14 cellular contexts compared by ENCODE assay signal in genomic region chr10:132785433-132786278, GRCh38.
DNase-seq lines count a peak whose midpoint lies in the region; ATAC-seq and TF ChIP-seq lines count a peak whose summit lies in the region.
"Had no signal": no experiment of that assay in that cellular context is flagged by ENCODE, and none has a peak within 500 bp of the region (broad histone marks: within the 10 kb centered on the region; RNA-seq: fewer than 3 reads in every experiment).

Gene NKX6-2 (minus strand): TSS chr10:132786147. CDS start chr10:132785948, 199 bp downstream.

- H3K4me1 ChIP-seq in HEK293 (ENCODE audit: control insufficient read depth, insufficient read depth, low read length) = peaks cover 3% of the 10 kb centered on the region
- peaks cover 5% of the 10 kb centered on the region; the same call in 1 of the 2 replicates for H3K4me1 ChIP-seq in iPS DF 6.9 (ENCODE audit: control insufficient read depth, insufficient read depth, low read length)
- no peaks in the 10 kb centered on the region for H3K4me1 ChIP-seq in rectal smooth muscle tissue (ENCODE audit: control insufficient read depth, insufficient read depth, low read length)

- H3K36me3 ChIP-seq in HEK293 (ENCODE audit: control insufficient read depth in 2 of 2, insufficient read depth in 1 of 2, low read length in 2 of 2) = no peaks in the 10 kb centered on the region
- H3K36me3 ChIP-seq in iPS DF 6.9 (ENCODE audit: control insufficient read depth, insufficient read depth, low read length) = peaks cover 3% of the 10 kb centered on the region; the same call in 1 of the 2 replicates
- peaks cover 13% of the 10 kb centered on the region for H3K36me3 ChIP-seq in rectal smooth muscle tissue (ENCODE audit: control insufficient read depth, insufficient read depth, low read length)

- no CpG with 5 or more reads among the region's 144 CpGs for WGBS in iPS DF 6.9 (ENCODE audit: insufficient coverage, insufficient read length)

- peaks cover 66% of the 10 kb centered on the region for H3K27me3 ChIP-seq in iPS DF 6.9 (ENCODE audit: control insufficient read depth, insufficient read depth, low read length)
- peaks cover 9% of the 10 kb centered on the region for H3K27me3 ChIP-seq in rectal smooth muscle tissue (ENCODE audit: control insufficient read depth, insufficient read depth, low read length)

- H3K4me3 ChIP-seq in HEK293 (ENCODE audit: low read depth, low read length) (peak within 1 kb of the TSS; percentile 6; the same call in 1 of the 2 replicates), iPS DF 6.9 (ENCODE audit: low read length) (peak within 1 kb of the TSS; percentile 21; the same call in 1 of the 2 replicates), rectal smooth muscle tissue (ENCODE audit: low read length) (peak within 1 kb of the TSS; percentile 4)

- H3K9ac ChIP-seq in rectal smooth muscle tissue (ENCODE audit: low read length) = no peak within 1 kb of the TSS

- CTCF ChIA-PET in HEK293 (lab: Yijun Ruan, JAX) = interaction anchor here (0.5 kb wide), 1 partner anchor 18 kb away, joined by 3 read pairs; no protein-coding TSS in a partner anchor

- ATAC-seq in HG02981 (IDR thresholded peaks at IDR 0.05; ENCODE audit: unreplicated experiment) (no peak), GM21825 (IDR thresholded peaks at IDR 0.05; ENCODE audit: unreplicated experiment) (no peak)

- H3K9me3 ChIP-seq in HEK293 (ENCODE audit: control insufficient read depth, insufficient read depth, low read depth, low read length) = no peaks in the 10 kb centered on the region
- no peaks in the 10 kb centered on the region for H3K9me3 ChIP-seq in iPS DF 6.9 (ENCODE audit: control insufficient read depth, insufficient read depth, low read length)
- H3K9me3 ChIP-seq: right atrium auricular region had no signal

- DNase-seq in astrocyte of the hippocampus (ENCODE audit: low read depth, low spot score) (peak; percentile 56), iPS DF 6.9 (ENCODE audit: low read depth, low spot score) (no peak), NCI-H2171 (lab: John Stamatoyannopoulos, UW) (no peak)
- no peak for DNase-seq in effector CD4-positive, alpha-beta T cell
- DNase-seq: activated T-cell treated with anti-CD3 and anti-CD28 coated beads, Interleukin-2, amount 50 U/mL, for 1 hour; amniotic stem cell; effector memory CD4-positive, alpha-beta T cell; GDM1; NCI-H1930 had no signal

- TF ChIP-seq CTCF in HEK293 (tag by site-specific recombination; IDR thresholded peaks at IDR 0.05) = no peak

- POLR2A ChIA-PET in HEK293 (lab: Yijun Ruan, JAX) = no interaction called here

- H3K27ac ChIP-seq in HEK293 (ENCODE audit: extremely low read depth, low read depth, low read length) (no peak within 1 kb of the TSS; the same call in 1 of the 2 replicates), iPS DF 6.9 (ENCODE audit: low read length) (no peak within 1 kb of the TSS), rectal smooth muscle tissue (ENCODE audit: low read depth, low read length) (no peak within 1 kb of the TSS)
- H3K27ac ChIP-seq: right atrium auricular region had no signal

TF ChIP-seq in HEK293, 187 proteins besides CTCF, POLR2A, EP300 and RAD21:
- no peak for TF ChIP-seq ZNF571 (tag by site-specific recombination; IDR thresholded peaks at IDR 0.05)
- TF ChIP-seq, protein P1, sequence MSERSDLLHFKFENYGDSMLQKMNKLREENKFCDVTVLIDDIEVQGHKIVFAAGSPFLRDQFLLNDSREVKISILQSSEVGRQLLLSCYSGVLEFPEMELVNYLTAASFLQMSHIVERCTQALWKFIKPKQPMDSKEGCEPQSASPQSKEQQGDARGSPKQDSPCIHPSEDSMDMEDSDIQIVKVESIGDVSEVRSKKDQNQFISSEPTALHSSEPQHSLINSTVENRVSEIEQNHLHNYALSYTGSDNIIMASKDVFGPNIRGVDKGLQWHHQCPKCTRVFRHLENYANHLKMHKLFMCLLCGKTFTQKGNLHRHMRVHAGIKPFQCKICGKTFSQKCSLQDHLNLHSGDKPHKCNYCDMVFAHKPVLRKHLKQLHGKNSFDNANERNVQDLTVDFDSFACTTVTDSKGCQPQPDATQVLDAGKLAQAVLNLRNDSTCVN (tag by site-specific recombination; optimal IDR thresholded peaks at IDR 0.05) = no peak
- no peak for TF ChIP-seq PRDM1 (tag by site-specific recombination; IDR thresholded peaks at IDR 0.05)
- TF ChIP-seq EGR2 (tag by site-specific recombination; IDR thresholded peaks at IDR 0.05; ENCODE audit: low read depth) = no peak
- TF ChIP-seq ZNF561 (tag by site-specific recombination; IDR thresholded peaks at IDR 0.05; ENCODE audit: borderline replicate concordance) = no peak
- TF ChIP-seq, protein P2, sequence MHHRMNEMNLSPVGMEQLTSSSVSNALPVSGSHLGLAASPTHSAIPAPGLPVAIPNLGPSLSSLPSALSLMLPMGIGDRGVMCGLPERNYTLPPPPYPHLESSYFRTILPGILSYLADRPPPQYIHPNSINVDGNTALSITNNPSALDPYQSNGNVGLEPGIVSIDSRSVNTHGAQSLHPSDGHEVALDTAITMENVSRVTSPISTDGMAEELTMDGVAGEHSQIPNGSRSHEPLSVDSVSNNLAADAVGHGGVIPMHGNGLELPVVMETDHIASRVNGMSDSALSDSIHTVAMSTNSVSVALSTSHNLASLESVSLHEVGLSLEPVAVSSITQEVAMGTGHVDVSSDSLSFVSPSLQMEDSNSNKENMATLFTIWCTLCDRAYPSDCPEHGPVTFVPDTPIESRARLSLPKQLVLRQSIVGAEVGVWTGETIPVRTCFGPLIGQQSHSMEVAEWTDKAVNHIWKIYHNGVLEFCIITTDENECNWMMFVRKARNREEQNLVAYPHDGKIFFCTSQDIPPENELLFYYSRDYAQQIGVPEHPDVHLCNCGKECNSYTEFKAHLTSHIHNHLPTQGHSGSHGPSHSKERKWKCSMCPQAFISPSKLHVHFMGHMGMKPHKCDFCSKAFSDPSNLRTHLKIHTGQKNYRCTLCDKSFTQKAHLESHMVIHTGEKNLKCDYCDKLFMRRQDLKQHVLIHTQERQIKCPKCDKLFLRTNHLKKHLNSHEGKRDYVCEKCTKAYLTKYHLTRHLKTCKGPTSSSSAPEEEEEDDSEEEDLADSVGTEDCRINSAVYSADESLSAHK (tag by site-specific recombination; IDR thresholded peaks at IDR 0.05) = no peak
- no peak for TF ChIP-seq ZNF76 (tag by site-specific recombination; IDR thresholded peaks at IDR 0.05; ENCODE audit: borderline replicate concordance, low read depth)
- TF ChIP-seq TRIM28 (IDR thresholded peaks at IDR 0.05; ENCODE audit: borderline replicate concordance, low read length) = no peak
- TF ChIP-seq ZBTB10 (tag by site-specific recombination; IDR thresholded peaks at IDR 0.05) = no peak
- no peak for TF ChIP-seq ZNF2 (tag by site-specific recombination; IDR thresholded peaks at IDR 0.05)
- TF ChIP-seq ZNF549 (tag by site-specific recombination; IDR thresholded peaks at IDR 0.05) = no peak
- no peak for TF ChIP-seq OVOL3 (tag by site-specific recombination; IDR thresholded peaks at IDR 0.05)
- no peak for TF ChIP-seq HOXD13 (CRISPR knock-in tag; IDR thresholded peaks at IDR 0.05; ENCODE audit: borderline replicate concordance)
- TF ChIP-seq ZNF433 (tag by site-specific recombination; IDR thresholded peaks at IDR 0.05; ENCODE audit: low read depth) = no peak
- no peak for TF ChIP-seq ZBTB48 (tag by site-specific recombination; IDR thresholded peaks at IDR 0.05)
